ENCODE assay signal across 25 cellular contexts in the genomic region with DNA sequence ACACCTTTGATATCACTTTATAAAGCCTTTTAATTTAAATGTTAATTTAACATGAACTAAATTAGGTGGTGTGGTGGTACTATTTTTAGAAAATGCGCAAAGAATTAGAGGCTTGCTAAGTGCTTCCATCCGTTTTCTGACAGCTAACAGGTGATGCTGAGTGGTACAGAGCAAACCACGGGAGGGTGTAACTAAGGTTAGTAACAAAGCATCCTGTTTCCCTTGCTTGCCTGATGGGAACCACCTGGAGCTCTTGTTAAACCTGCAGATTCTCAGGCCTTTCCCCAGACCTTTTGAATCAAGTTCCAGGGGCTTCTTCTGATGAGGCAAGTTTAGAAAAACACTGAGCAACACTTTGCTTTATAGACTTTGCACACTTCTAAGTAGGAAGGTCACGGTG.
DNase-seq lines count a peak whose midpoint lies in the region; ATAC-seq lines count a peak whose summit lies in the region.
"Had no signal": no experiment of that assay in that cellular context is flagged by ENCODE, and none has a peak within 500 bp of the region (broad histone marks: within the 10 kb centered on the region; RNA-seq: fewer than 3 reads in every experiment).

No MANE protein-coding gene starts in this region.

- ATAC-seq in HG03095 (IDR thresholded peaks at IDR 0.05; ENCODE audit: unreplicated experiment): peak; percentile 74
- ATAC-seq in GM18907 (IDR thresholded peaks at IDR 0.05; ENCODE audit: unreplicated experiment): no peak
- ATAC-seq in HG02970 (IDR thresholded peaks at IDR 0.05; ENCODE audit: low FRiP score, unreplicated experiment): no peak
- ATAC-seq: activated CD8-positive, alpha-beta T cell treated with anti-CD3 and anti-CD28 coated beads, Interleukin-2, amount 10 ng/mL, durations not matched to agents 7 days and 5 days; heart right ventricle had no signal

- peak; percentile 16 to 60 for DNase-seq in NCI-H2081 (lab: John Stamatoyannopoulos, UW)
- DNase-seq in NCI-H2081 treated with DMSO at 0.1 percent for 48 hours (lab: John Stamatoyannopoulos, UW): no peak
- DNase-seq in NCI-H69 (lab: John Stamatoyannopoulos, UW): peak; percentile 68
- peak; percentile 31 for DNase-seq in cerebellar cortex (ENCODE audit: low spot score)
- no peak for DNase-seq in amniotic stem cell (lab: John Stamatoyannopoulos, UW)
- DNase-seq: activated CD4-positive, alpha-beta T cell treated with anti-CD3 and anti-CD28 coated beads for 1 hour; activated CD8-positive, alpha-beta T cell treated with anti-CD3 and anti-CD28 coated beads, Interleukin-2, amount 10 ng/mL, durations not matched to agents 7 days and 5 days; activated effector memory CD4-positive, alpha-beta T cell treated with Interleukin-2 at 50 U/mL for 16 hours; Calu3; DND-41; heart right ventricle; KG1; kidney; MG63; NCI-H1694; NCI-H446; NK-92 treated with Interleukin-12 subunit alpha and Interleukin-12 subunit beta, amount 100 ng/mL, for 24 hours; Peyer's patch; SHP77 treated with DMSO at 0.1 percent for 48 hours; small intestine; stimulated activated naive CD4-positive, alpha-beta T cell; upper lobe of left lung had no signal

Comparison
In these comparisons a context has a peak if more than half of its experiments do, and no peak if none do; other contexts are left out.
1. DNase-seq: peak in NCI-H2081 (2 of 2), NCI-H69 (single experiment) and cerebellar cortex (single experiment); none in NCI-H2081 treated with DMSO at 0.1 percent for 48 hours (single experiment) and amniotic stem cell (single experiment).